In genomic region chr14:56579345-56580316, GRCh38 we compare ENCODE assay signal across 1 cellular context.
TF ChIP-seq lines count a peak whose summit lies in the region.

TMEM260 (plus strand) TSS chr14:56579798; CDS start chr14:56579915, 117 bp downstream.

TF ChIP-seq in WTC11, 78 proteins besides CTCF, POLR2A, EP300 and RAD21 (continued from another document):
- TF ChIP-seq NFYB (CRISPR knock-in tag; conservative IDR thresholded peaks at IDR 0.05; ENCODE audit: low read depth), result no peak
- TF ChIP-seq ELF4 (CRISPR knock-in tag; IDR thresholded peaks at IDR 0.05; ENCODE audit: low read depth), result no peak
- TF ChIP-seq CDX4 (CRISPR knock-in tag; IDR thresholded peaks at IDR 0.05; ENCODE audit: borderline replicate concordance), result no peak
- peak; percentile 85 for TF ChIP-seq FOXP1 (CRISPR knock-in tag; IDR thresholded peaks at IDR 0.05; ENCODE audit: borderline replicate concordance)
- TF ChIP-seq USF1 (CRISPR knock-in tag; IDR thresholded peaks at IDR 0.05), result no peak
- TF ChIP-seq ERG (CRISPR knock-in tag; IDR thresholded peaks at IDR 0.05), result no peak
- TF ChIP-seq, protein P1, sequence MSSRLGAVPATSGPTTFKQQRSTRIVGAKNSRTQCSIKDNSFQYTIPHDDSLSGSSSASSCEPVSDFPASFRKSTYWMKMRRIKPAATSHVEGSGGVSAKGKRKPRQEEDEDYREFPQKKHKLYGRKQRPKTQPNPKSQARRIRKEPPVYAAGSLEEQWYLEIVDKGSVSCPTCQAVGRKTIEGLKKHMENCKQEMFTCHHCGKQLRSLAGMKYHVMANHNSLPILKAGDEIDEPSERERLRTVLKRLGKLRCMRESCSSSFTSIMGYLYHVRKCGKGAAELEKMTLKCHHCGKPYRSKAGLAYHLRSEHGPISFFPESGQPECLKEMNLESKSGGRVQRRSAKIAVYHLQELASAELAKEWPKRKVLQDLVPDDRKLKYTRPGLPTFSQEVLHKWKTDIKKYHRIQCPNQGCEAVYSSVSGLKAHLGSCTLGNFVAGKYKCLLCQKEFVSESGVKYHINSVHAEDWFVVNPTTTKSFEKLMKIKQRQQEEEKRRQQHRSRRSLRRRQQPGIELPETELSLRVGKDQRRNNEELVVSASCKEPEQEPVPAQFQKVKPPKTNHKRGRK (CRISPR knock-in tag; IDR thresholded peaks at IDR 0.05; ENCODE audit: borderline replicate concordance), result no peak
- no peak for TF ChIP-seq PRRX2 (CRISPR knock-in tag; IDR thresholded peaks at IDR 0.05)
- TF ChIP-seq, protein P2, sequence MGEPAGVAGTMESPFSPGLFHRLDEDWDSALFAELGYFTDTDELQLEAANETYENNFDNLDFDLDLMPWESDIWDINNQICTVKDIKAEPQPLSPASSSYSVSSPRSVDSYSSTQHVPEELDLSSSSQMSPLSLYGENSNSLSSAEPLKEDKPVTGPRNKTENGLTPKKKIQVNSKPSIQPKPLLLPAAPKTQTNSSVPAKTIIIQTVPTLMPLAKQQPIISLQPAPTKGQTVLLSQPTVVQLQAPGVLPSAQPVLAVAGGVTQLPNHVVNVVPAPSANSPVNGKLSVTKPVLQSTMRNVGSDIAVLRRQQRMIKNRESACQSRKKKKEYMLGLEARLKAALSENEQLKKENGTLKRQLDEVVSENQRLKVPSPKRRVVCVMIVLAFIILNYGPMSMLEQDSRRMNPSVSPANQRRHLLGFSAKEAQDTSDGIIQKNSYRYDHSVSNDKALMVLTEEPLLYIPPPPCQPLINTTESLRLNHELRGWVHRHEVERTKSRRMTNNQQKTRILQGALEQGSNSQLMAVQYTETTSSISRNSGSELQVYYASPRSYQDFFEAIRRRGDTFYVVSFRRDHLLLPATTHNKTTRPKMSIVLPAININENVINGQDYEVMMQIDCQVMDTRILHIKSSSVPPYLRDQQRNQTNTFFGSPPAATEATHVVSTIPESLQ (CRISPR knock-in tag; IDR thresholded peaks at IDR 0.05), result no peak
- TF ChIP-seq, protein P3, sequence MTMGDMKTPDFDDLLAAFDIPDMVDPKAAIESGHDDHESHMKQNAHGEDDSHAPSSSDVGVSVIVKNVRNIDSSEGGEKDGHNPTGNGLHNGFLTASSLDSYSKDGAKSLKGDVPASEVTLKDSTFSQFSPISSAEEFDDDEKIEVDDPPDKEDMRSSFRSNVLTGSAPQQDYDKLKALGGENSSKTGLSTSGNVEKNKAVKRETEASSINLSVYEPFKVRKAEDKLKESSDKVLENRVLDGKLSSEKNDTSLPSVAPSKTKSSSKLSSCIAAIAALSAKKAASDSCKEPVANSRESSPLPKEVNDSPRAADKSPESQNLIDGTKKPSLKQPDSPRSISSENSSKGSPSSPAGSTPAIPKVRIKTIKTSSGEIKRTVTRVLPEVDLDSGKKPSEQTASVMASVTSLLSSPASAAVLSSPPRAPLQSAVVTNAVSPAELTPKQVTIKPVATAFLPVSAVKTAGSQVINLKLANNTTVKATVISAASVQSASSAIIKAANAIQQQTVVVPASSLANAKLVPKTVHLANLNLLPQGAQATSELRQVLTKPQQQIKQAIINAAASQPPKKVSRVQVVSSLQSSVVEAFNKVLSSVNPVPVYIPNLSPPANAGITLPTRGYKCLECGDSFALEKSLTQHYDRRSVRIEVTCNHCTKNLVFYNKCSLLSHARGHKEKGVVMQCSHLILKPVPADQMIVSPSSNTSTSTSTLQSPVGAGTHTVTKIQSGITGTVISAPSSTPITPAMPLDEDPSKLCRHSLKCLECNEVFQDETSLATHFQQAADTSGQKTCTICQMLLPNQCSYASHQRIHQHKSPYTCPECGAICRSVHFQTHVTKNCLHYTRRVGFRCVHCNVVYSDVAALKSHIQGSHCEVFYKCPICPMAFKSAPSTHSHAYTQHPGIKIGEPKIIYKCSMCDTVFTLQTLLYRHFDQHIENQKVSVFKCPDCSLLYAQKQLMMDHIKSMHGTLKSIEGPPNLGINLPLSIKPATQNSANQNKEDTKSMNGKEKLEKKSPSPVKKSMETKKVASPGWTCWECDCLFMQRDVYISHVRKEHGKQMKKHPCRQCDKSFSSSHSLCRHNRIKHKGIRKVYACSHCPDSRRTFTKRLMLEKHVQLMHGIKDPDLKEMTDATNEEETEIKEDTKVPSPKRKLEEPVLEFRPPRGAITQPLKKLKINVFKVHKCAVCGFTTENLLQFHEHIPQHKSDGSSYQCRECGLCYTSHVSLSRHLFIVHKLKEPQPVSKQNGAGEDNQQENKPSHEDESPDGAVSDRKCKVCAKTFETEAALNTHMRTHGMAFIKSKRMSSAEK (CRISPR knock-in tag; IDR thresholded peaks at IDR 0.05; ENCODE audit: borderline replicate concordance), result no peak
- TF ChIP-seq FOXP4 (CRISPR knock-in tag; IDR thresholded peaks at IDR 0.05), result peak; percentile 68
- TF ChIP-seq IRF1 (CRISPR knock-in tag; IDR thresholded peaks at IDR 0.05), result no peak
- no peak for TF ChIP-seq CREB1 (CRISPR knock-in tag; IDR thresholded peaks at IDR 0.05)
- no peak for TF ChIP-seq ZBTB43 (CRISPR knock-in tag; IDR thresholded peaks at IDR 0.05)
- no peak for TF ChIP-seq IRF2 (CRISPR knock-in tag; IDR thresholded peaks at IDR 0.05; ENCODE audit: borderline replicate concordance, low read depth)
